ENCODE assay signal across 1 cellular context in genomic region chr1:167790117-167790516, GRCh38.
TF ChIP-seq lines count a peak whose summit lies in the region.

No MANE protein-coding gene starts in this region.

TF ChIP-seq in IMR-90, 13 proteins besides CTCF, POLR2A, EP300 and RAD21 (continued from another document):
- TF ChIP-seq USF2 (IDR thresholded peaks at IDR 0.05; ENCODE audit: low read depth, low read length) (no peak), ELK1 (IDR thresholded peaks at IDR 0.05; ENCODE audit: borderline replicate concordance, low read depth, low read length) (no peak), RCOR1 (IDR thresholded peaks at IDR 0.05; ENCODE audit: insufficient replicate concordance, low read length) (no peak), SMC3 (IDR thresholded peaks at IDR 0.05; ENCODE audit: low read depth, low read length) (no peak)
